In genomic region chr5:54249210-54250028, GRCh38 we compare ENCODE assay signal across 8 cellular contexts.
DNase-seq lines count a peak whose midpoint lies in the region; ATAC-seq and TF ChIP-seq lines count a peak whose summit lies in the region.

No MANE protein-coding gene starts in this region.

- no peak for TF ChIP-seq CTCF in colonic mucosa (IDR thresholded peaks at IDR 0.05)

- no peaks in the 10 kb centered on the region for H3K9me3 ChIP-seq in colonic mucosa

- no peak overlapping the region for H3K4me3 ChIP-seq in colonic mucosa

- H3K36me3 ChIP-seq in colonic mucosa = no peaks in the 10 kb centered on the region

- DNase-seq in AG08395 (ENCODE audit: low spot score) (peak; percentile 17), NCI-H69 (lab: John Stamatoyannopoulos, UW) (peak; percentile 41), colonic mucosa (peak; percentile 53), posterior vena cava (ENCODE audit: low spot score) (no peak), iPS-NIHi7 (ENCODE audit: extremely low spot score) (no peak)
- DNase-seq in stimulated activated naive CD8-positive, alpha-beta T cell treated with anti-CD3 and anti-CD28 coated beads, Interleukin-15, Interleukin-2, amounts not matched to agents 100 U/mL and 50 U/mL, for 24 hours = peak; percentile 22

- ATAC-seq in GM18505 (IDR thresholded peaks at IDR 0.05; ENCODE audit: unreplicated experiment) (peak; percentile 49), HG02642 (IDR thresholded peaks at IDR 0.05; ENCODE audit: poor library complexity, unreplicated experiment) (no peak)
- no peak for ATAC-seq in stimulated activated naive CD8-positive, alpha-beta T cell treated with anti-CD3 and anti-CD28 coated beads, Interleukin-15, Interleukin-2, amounts not matched to agents 100 U/mL and 50 U/mL, for 24 hours

- no peak for TF ChIP-seq POLR2A in GM18505 (IDR thresholded peaks at IDR 0.05; ENCODE audit: borderline replicate concordance, extremely low read depth, insufficient read depth, insufficient read length)

- intact Hi-C loops in colonic mucosa (cut with DNase I) (loop anchor here (5.0 kb wide), 1 partner anchor 168 kb away; no protein-coding TSS in a partner anchor), posterior vena cava (cut with DNase I) (loop anchor here (10.0 kb wide), 2 partner anchors 175 to 245 kb away; no protein-coding TSS in a partner anchor)

- no peak overlapping the region for H3K27ac ChIP-seq in colonic mucosa

- H3K27me3 ChIP-seq in colonic mucosa = no peaks in the 10 kb centered on the region

- no peaks in the 10 kb centered on the region for H3K4me1 ChIP-seq in colonic mucosa

- H3K9ac ChIP-seq in colonic mucosa (ENCODE audit: low read depth in 2 of 2, low read length in 2 of 2) = no peak overlapping the region

Comparison
In these comparisons a context has a peak if more than half of its experiments do, and no peak if none do; other contexts are left out.
1. DNase-seq: peak in AG08395 (single experiment), NCI-H69 (single experiment), colonic mucosa (single experiment) and stimulated activated naive CD8-positive, alpha-beta T cell treated with anti-CD3 and anti-CD28 coated beads, Interleukin-15, Interleukin-2, amounts not matched to agents 100 U/mL and 50 U/mL, for 24 hours (single experiment); none in posterior vena cava (single experiment) and iPS-NIHi7 (single experiment).